Comparison of ENCODE assay signal across 10 cellular contexts in genomic region chr11:555500-556174, GRCh38. TPM values are rescaled to one million over a fixed set of nuclear protein-coding genes. Genes with fewer than 3 reads are reported as not detected.
DNase-seq lines count a peak whose midpoint lies in the region; ATAC-seq and TF ChIP-seq lines count a peak whose summit lies in the region.
"Had no signal": no experiment of that assay in that cellular context is flagged by ENCODE, and none has a peak within 500 bp of the region (broad histone marks: within the 10 kb centered on the region; RNA-seq: fewer than 3 reads in every experiment).

No MANE protein-coding gene starts in this region.

- H4K5ac ChIP-seq in IMR-90 (ENCODE audit: low read depth, low read length): no peak overlapping the region

- 1% methylated on average over 18 of the region's 88 CpGs; no CpG with 5 or more reads in 1 of the 2 experiments for WGBS in IMR-90 (ENCODE audit: extremely low coverage in 2 of 2, insufficient read length in 1 of 2), 2 experiments
- WGBS in mammary epithelial cell (ENCODE audit: low coverage, missing lambda C conversion rate): no CpG with 5 or more reads among the region's 88 CpGs
- 1 to 3% methylated on average over 44 to 68 of the region's 88 CpGs for WGBS in mesodermal cell (ENCODE audit: insufficient coverage in 2 of 2), 2 experiments

- no peak for DNase-seq in CD4-positive, alpha-beta T cell
- DNase-seq in IMR-90 (no peak), mammary epithelial cell (no peak), type B pancreatic cell (ENCODE audit: extremely low spot score, unreplicated experiment) (no peak)
- DNase-seq in activated CD4-positive, alpha-beta T cell treated with anti-CD3 and anti-CD28 coated beads for 48 hours: no peak

- H3K9ac ChIP-seq in IMR-90 (ENCODE audit: low read depth, low read length): no peak overlapping the region
- no peak overlapping the region for H3K9ac ChIP-seq in mammary epithelial cell (ENCODE audit: insufficient read depth, low read length)

- H3K36me3 ChIP-seq in IMR-90 (ENCODE audit: control insufficient read depth, insufficient read depth, low read length) (no peaks in the 10 kb centered on the region), mammary epithelial cell (ENCODE audit: insufficient read depth, low read length) (no peaks in the 10 kb centered on the region), mesodermal cell (ENCODE audit: control insufficient read depth, insufficient read depth, low read length) (no peaks in the 10 kb centered on the region)

- no peak overlapping the region for H3K4me3 ChIP-seq in IMR-90 (ENCODE audit: insufficient read depth, low read depth, low read length)
- H3K4me3 ChIP-seq in mammary epithelial cell (replicated peaks in 1 of 3; ENCODE audit: insufficient read depth in 1 of 3, low read depth in 2 of 3, low read length in 3 of 3): peak overlapping the region in 1 of 3 experiments; percentile 41
- peak overlapping the region; percentile 30 for H3K4me3 ChIP-seq in mesodermal cell (ENCODE audit: extremely low read depth, insufficient read depth, low read length, poor library complexity, severe bottlenecking)

- H2AK5ac ChIP-seq in IMR-90 (ENCODE audit: low read depth, low read length): no peak overlapping the region

- H3K27ac Mint-ChIP-seq in CD4-positive, alpha-beta T cell: no peak overlapping the region
- no peak overlapping the region for H3K27ac Mint-ChIP-seq in type B pancreatic cell

- no peaks in the 10 kb centered on the region for H3K9me3 ChIP-seq in CD4-positive, alpha-beta T cell (ENCODE audit: control insufficient read depth, low read length)
- H3K9me3 ChIP-seq in IMR-90 (ENCODE audit: control insufficient read depth, insufficient read depth, low read length) (no peaks in the 10 kb centered on the region), mammary epithelial cell (replicated peaks; ENCODE audit: insufficient read depth, low read length) (no peaks in the 10 kb centered on the region), mesodermal cell (ENCODE audit: control insufficient read depth, low read length) (no peaks in the 10 kb centered on the region)

- H2AFZ ChIP-seq in IMR-90 (replicated peaks; ENCODE audit: low read length, poor library complexity) (peak overlapping the region; percentile 68), mammary epithelial cell (ENCODE audit: low read depth, low read length) (peak overlapping the region; percentile 35)

- H3K79me1 ChIP-seq in IMR-90 (ENCODE audit: low read depth in 1 of 2, low read length in 2 of 2): no peaks in the 10 kb centered on the region; a peak in 1 of 4 replicates

- no peak overlapping the region for H4K8ac ChIP-seq in IMR-90 (ENCODE audit: low read depth in 2 of 2, low read length in 2 of 2)

- no peaks in the 10 kb centered on the region for H3K79me2 ChIP-seq in mammary epithelial cell (ENCODE audit: insufficient read depth, low read length)

- H3K9me3 Mint-ChIP-seq in CD4-positive, alpha-beta T cell: no peaks in the 10 kb centered on the region
- no peaks in the 10 kb centered on the region for H3K9me3 Mint-ChIP-seq in type B pancreatic cell
- H3K9me3 Mint-ChIP-seq: naive thymus-derived CD8-positive, alpha-beta T cell had no signal

- H3K18ac ChIP-seq in IMR-90 (ENCODE audit: low read depth, low read length): no peak overlapping the region

- peaks cover 7% of the 10 kb centered on the region for H3K4me1 ChIP-seq in IMR-90 (ENCODE audit: control insufficient read depth, insufficient read depth, low read length)
- peaks cover 15% of the 10 kb centered on the region for H3K4me1 ChIP-seq in mammary epithelial cell (ENCODE audit: insufficient read depth, low read length)
- H3K4me1 ChIP-seq in mesodermal cell (ENCODE audit: control insufficient read depth, insufficient read depth, low read length, poor library complexity, severe bottlenecking): no peaks in the 10 kb centered on the region

- H3K56ac ChIP-seq in IMR-90 (ENCODE audit: extremely low read depth, insufficient read depth, low read length): no peak overlapping the region

- peaks cover 7% of the 10 kb centered on the region for H3K4me1 Mint-ChIP-seq in CD4-positive, alpha-beta T cell (ENCODE audit: low read depth)
- peaks cover 5% of the 10 kb centered on the region for H3K4me1 Mint-ChIP-seq in type B pancreatic cell (ENCODE audit: unreplicated experiment)

- no peak overlapping the region for H2BK20ac ChIP-seq in IMR-90 (ENCODE audit: low read depth, low read length)

- H2AK9ac ChIP-seq in IMR-90 (replicated peaks; ENCODE audit: low read depth, low read length, poor library complexity): no peak overlapping the region

- no peak for TF ChIP-seq CTCF in CD4-positive, alpha-beta T cell (IDR thresholded peaks at IDR 0.05)
- TF ChIP-seq CTCF in IMR-90 (conservative IDR thresholded peaks at IDR 0.05; ENCODE audit: low read depth, low read length) (no peak), mammary epithelial cell (conservative IDR thresholded peaks at IDR 0.05 in 1 of 2, IDR thresholded peaks at IDR 0.05 in 1 of 2; ENCODE audit: extremely low read depth in 1 of 2, insufficient read depth in 1 of 2, low read depth in 1 of 2, low read length in 2 of 2) (no peak), type B pancreatic cell (conservative IDR thresholded peaks at IDR 0.05) (no peak)

- TF ChIP-seq RAD21 in IMR-90 (IDR thresholded peaks at IDR 0.05; ENCODE audit: low read length): no peak

- no peak overlapping the region; the same call in 1 of the 2 replicates for H3K4me2 ChIP-seq in IMR-90 (ENCODE audit: low read depth, low read length)
- H3K4me2 ChIP-seq in mammary epithelial cell (ENCODE audit: insufficient read depth, low read depth, low read length): peak overlapping the region; percentile 79

- CTCF ChIA-PET in CD4-positive, alpha-beta T cell (lab: Charles Lee): interaction anchor here (1.0 to 2.7 kb wide), 14 partner anchors 11 to 170 kb away, joined by 3 to 23 read pairs (median 6); partner anchors contain the start of genes HRAS, IRF7, PHRF1 and TMEM80
- CTCF ChIA-PET in IMR-90 (lab: Yijun Ruan, JAX) (interaction anchor here (0.5 to 1.3 kb wide), 2 partner anchors 8 to 253 kb away, joined by 3 read pairs; no protein-coding TSS in a partner anchor), mammary epithelial cell (lab: Charles Lee; ENCODE audit: low non-redundant PET) (no interaction called here)

- no peaks in the 10 kb centered on the region for H3K9me1 ChIP-seq in IMR-90 (ENCODE audit: insufficient read depth, low read length)

- H3K4ac ChIP-seq in IMR-90 (ENCODE audit: low read depth, low read length): no peak overlapping the region

- H3K36me3 Mint-ChIP-seq in CD4-positive, alpha-beta T cell (ENCODE audit: low read depth): no peaks in the 10 kb centered on the region
- no peaks in the 10 kb centered on the region for H3K36me3 Mint-ChIP-seq in type B pancreatic cell
- H3K36me3 Mint-ChIP-seq: naive thymus-derived CD8-positive, alpha-beta T cell had no signal

- H3K27ac ChIP-seq in CD4-positive, alpha-beta T cell (ENCODE audit: low read depth, low read length): no peak overlapping the region
- no peak overlapping the region for H3K27ac ChIP-seq in IMR-90 (ENCODE audit: insufficient read depth, low read length)
- H3K27ac ChIP-seq in mammary epithelial cell (ENCODE audit: insufficient read depth, low read depth, low read length): no peak overlapping the region
- no peak overlapping the region for H3K27ac ChIP-seq in mesodermal cell (ENCODE audit: low read depth, low read length, severe bottlenecking)

- H4K91ac ChIP-seq in IMR-90 (ENCODE audit: insufficient read depth, low read depth, low read length): no peak overlapping the region

- H3K4me3 Mint-ChIP-seq in CD4-positive, alpha-beta T cell: no peak overlapping the region
- H3K4me3 Mint-ChIP-seq in type B pancreatic cell: no peak overlapping the region

- H3K27me3 ChIP-seq in CD4-positive, alpha-beta T cell (ENCODE audit: control insufficient read depth, insufficient read depth, low read length): no peaks in the 10 kb centered on the region
- H3K27me3 ChIP-seq in IMR-90 (ENCODE audit: control insufficient read depth, insufficient read depth, low read length) (peaks cover 57% of the 10 kb centered on the region), mammary epithelial cell (ENCODE audit: insufficient read depth, low read length) (peaks cover 8% of the 10 kb centered on the region)

- H3K27me3 Mint-ChIP-seq in CD4-positive, alpha-beta T cell: no peaks in the 10 kb centered on the region
- H3K27me3 Mint-ChIP-seq in type B pancreatic cell: peaks cover 18% of the 10 kb centered on the region
- H3K27me3 Mint-ChIP-seq: naive thymus-derived CD8-positive, alpha-beta T cell had no signal

- H2BK120ac ChIP-seq in IMR-90 (ENCODE audit: low read depth, low read length): no peak overlapping the region

- no peak overlapping the region for H2BK5ac ChIP-seq in IMR-90 (ENCODE audit: low read depth, low read length, poor library complexity, severe bottlenecking)

- H3K23ac ChIP-seq in IMR-90 (ENCODE audit: low read depth, low read length): no peak overlapping the region

- intact Hi-C loops in CD4-positive, alpha-beta T cell (cut with DNase I, micrococcal nuclease): loop anchor here (1.0 to 2.0 kb wide), 7 partner anchors 17 to 210 kb away; no protein-coding TSS in a partner anchor
- intact Hi-C loops in IMR-90 (cut with micrococcal nuclease): loop anchor here (10.0 kb wide), 1 partner anchor 169 kb away; no protein-coding TSS in a partner anchor
- intact Hi-C loops in mammary epithelial cell (cut with micrococcal nuclease): loop anchor here (1.0 to 10.0 kb wide), 2 partner anchors 139 to 210 kb away; partner anchors contain the start of genes DEAF1 and TMEM80

- no peak for TF ChIP-seq POLR2A in IMR-90 (IDR thresholded peaks at IDR 0.05; ENCODE audit: low read depth, low read length)

- no peak overlapping the region for H2BK15ac ChIP-seq in IMR-90 (ENCODE audit: low read depth, low read length)

- peak; percentile 1 for ATAC-seq in CD4-positive, alpha-beta T cell (ENCODE audit: poor library complexity)
- ATAC-seq in IMR-90 (ENCODE audit: low read depth) (no peak), GM19035 (IDR thresholded peaks at IDR 0.05; ENCODE audit: unreplicated experiment) (no peak), GM19328 (IDR thresholded peaks at IDR 0.05; ENCODE audit: unreplicated experiment) (no peak)

- BruUV-seq in IMR-90 (replicated peaks; lab: Mats Ljungman, UMichigan): no TSS peak
- BruUV-seq in mammary epithelial cell (replicated peaks; lab: Mats Ljungman, UMichigan): no TSS peak

- in situ Hi-C loops in IMR-90 (cut with MboI; ENCODE audit: low sequenced_read_pairs) (no loop called here), mammary epithelial cell (cut with MboI; ENCODE audit: low sequenced_read_pairs in 2 of 2) (loop anchor here in 1 of 2 donors (25.0 kb wide), 1 partner anchor 207 kb away; no protein-coding TSS in a partner anchor)

- dilution Hi-C loops in IMR-90 (cut with HindIII; ENCODE audit: low sequenced_read_pairs, unreplicated experiment): no loop called here
- dilution Hi-C loops in mammary epithelial cell (cut with HindIII; ENCODE audit: low sequenced_read_pairs): no loop called here

- H3K14ac ChIP-seq in IMR-90 (replicated peaks; ENCODE audit: low read depth, low read length): no peak overlapping the region

- POLR2A ChIA-PET in CD4-positive, alpha-beta T cell (lab: Charles Lee): interaction anchor here (0.7 to 3.9 kb wide), 15 partner anchors 9 to 348 kb away, joined by 3 to 27 read pairs (median 6); partner anchors contain the start of genes BET1L, DEAF1, HRAS and IRF7
- POLR2A ChIA-PET in IMR-90 (lab: Charles Lee; ENCODE audit: unreplicated experiment): no interaction called here

- peaks cover 6% of the 10 kb centered on the region; the same call in 1 of the 2 replicates for H4K20me1 ChIP-seq in IMR-90 (ENCODE audit: insufficient read depth, low read length)
- H4K20me1 ChIP-seq in mammary epithelial cell (ENCODE audit: insufficient read depth, low read length): no peaks in the 10 kb centered on the region

RNA-seq across cellular contexts. Expression of gene LMNTD2, which starts 4.9 kb away (rescaled TPM):
- 10 to 100 TPM in 1 of 2 experiments, 1 to 10 TPM in 1; 8.2 to 10.3 TPM for total RNA-seq in CD4-positive, alpha-beta T cell
- total RNA-seq in IMR-90 (2012; rRNA removed) (0.18 and 0.28 TPM in 2 replicates), mammary epithelial cell (1 to 10 TPM; 2.3 to 7.6 TPM), type B pancreatic cell (ENCODE audit: low replicate concordance) (6.7 and 7.2 TPM in 2 replicates)
- polyA plus RNA-seq in IMR-90 (2012; rRNA removed) (1.3 and 2.5 TPM in 2 replicates), mammary epithelial cell (1.8 TPM)
- polyA plus RNA-seq in IMR-90 (2012; cell fraction: cytosol; rRNA removed): 1.1 and 1.7 TPM in 2 replicates
- 22.0 and 37.2 TPM in 2 replicates for polyA plus RNA-seq in IMR-90 (2012; cell fraction: nucleus; rRNA removed; ENCODE audit: low replicate concordance)
- polyA minus RNA-seq in mammary epithelial cell: not detected
- polyA plus RNA-seq in mesodermal cell (2013, experiment 1 of 2): 1.3 TPM
- polyA plus RNA-seq in mesodermal cell (2013, experiment 2 of 2): 1.3 TPM
- total RNA-seq: cerebellum had no signal

RNA-seq across cellular contexts. Expression of gene RASSF7, which starts 5.1 kb away (rescaled TPM):
- 10 to 100 TPM; 14.1 to 15.7 TPM for total RNA-seq in CD4-positive, alpha-beta T cell
- total RNA-seq in IMR-90 (2012; rRNA removed) (6.8 and 6.9 TPM in 2 replicates), mammary epithelial cell (10 to 100 TPM; 33.3 to 36.1 TPM), type B pancreatic cell (ENCODE audit: low replicate concordance) (35.7 and 75.8 TPM in 2 replicates)
- polyA plus RNA-seq in IMR-90 (2012; rRNA removed) (18.5 and 24.2 TPM in 2 replicates), mammary epithelial cell (35.2 TPM)
- polyA plus RNA-seq in IMR-90 (2012; cell fraction: cytosol; rRNA removed): 22.9 and 28.1 TPM in 2 replicates
- 66.1 and 134 TPM in 2 replicates for polyA plus RNA-seq in IMR-90 (2012; cell fraction: nucleus; rRNA removed; ENCODE audit: low replicate concordance)
- polyA minus RNA-seq in mammary epithelial cell: 4.6 TPM
- 5.1 TPM for polyA plus RNA-seq in mesodermal cell (2013, experiment 1 of 2)
- 3.9 TPM for polyA plus RNA-seq in mesodermal cell (2013, experiment 2 of 2)

RNA-seq across cellular contexts. Expression of gene LRRC56, which starts 18.3 kb away (rescaled TPM):
- total RNA-seq in CD4-positive, alpha-beta T cell: 1 to 10 TPM; 2.4 TPM
- 0.28 and 0.36 TPM in 2 replicates for total RNA-seq in IMR-90 (2012; rRNA removed)
- 1.3 and 1.7 TPM in 2 replicates for polyA plus RNA-seq in IMR-90 (2012; rRNA removed)
- 0.73 and 1.4 TPM in 2 replicates for polyA plus RNA-seq in IMR-90 (2012; cell fraction: cytosol; rRNA removed)
- 5.4 and 11.7 TPM in 2 replicates for polyA plus RNA-seq in IMR-90 (2012; cell fraction: nucleus; rRNA removed; ENCODE audit: low replicate concordance)
- total RNA-seq in mammary epithelial cell: 1 to 10 TPM in 1 of 2 donors, under 1 TPM in 1; 0.50 to 1.2 TPM
- 0.35 TPM for polyA plus RNA-seq in mammary epithelial cell
- not detected for polyA minus RNA-seq in mammary epithelial cell
- 0.77 TPM for polyA plus RNA-seq in mesodermal cell (2013, experiment 1 of 2)
- 0.66 TPM for polyA plus RNA-seq in mesodermal cell (2013, experiment 2 of 2)
- total RNA-seq in type B pancreatic cell (ENCODE audit: low replicate concordance): 1.7 and 1.8 TPM in 2 replicates

RNA-seq across cellular contexts. Expression of gene HRAS, which starts 20.3 kb away (rescaled TPM):
- 10 to 100 TPM; 23.7 to 23.9 TPM for total RNA-seq in CD4-positive, alpha-beta T cell
- total RNA-seq in IMR-90 (2012; rRNA removed): 99.4 and 108 TPM in 2 replicates
- 123 and 154 TPM in 2 replicates for polyA plus RNA-seq in IMR-90 (2012; rRNA removed)
- polyA plus RNA-seq in IMR-90 (2012; cell fraction: cytosol; rRNA removed): 122 and 126 TPM in 2 replicates
- 101 and 217 TPM in 2 replicates for polyA plus RNA-seq in IMR-90 (2012; cell fraction: nucleus; rRNA removed; ENCODE audit: low replicate concordance)
- total RNA-seq in mammary epithelial cell: 100 to 1,000 TPM in 1 of 2 donors, 10 to 100 TPM in 1; 36.5 to 194 TPM
- polyA plus RNA-seq in mammary epithelial cell: 230 TPM
- 165 TPM for polyA minus RNA-seq in mammary epithelial cell
- 44.8 TPM for polyA plus RNA-seq in mesodermal cell (2013, experiment 1 of 2)
- 42.3 TPM for polyA plus RNA-seq in mesodermal cell (2013, experiment 2 of 2)
- total RNA-seq in type B pancreatic cell (ENCODE audit: low replicate concordance): 54.6 and 63.1 TPM in 2 replicates

RNA-seq across cellular contexts. Expression of gene PHRF1, which starts 20.6 kb away (rescaled TPM):
- 10 to 100 TPM; 37.1 to 37.6 TPM for total RNA-seq in CD4-positive, alpha-beta T cell
- total RNA-seq in IMR-90 (2012; rRNA removed) (10.9 and 12.2 TPM in 2 replicates), mammary epithelial cell (10 to 100 TPM; 20.8 to 41.4 TPM), type B pancreatic cell (ENCODE audit: low replicate concordance) (38.7 and 40.8 TPM in 2 replicates)
- polyA plus RNA-seq in IMR-90 (2012; rRNA removed) (17.5 and 23.0 TPM in 2 replicates), mammary epithelial cell (15.6 TPM)
- polyA plus RNA-seq in IMR-90 (2012; cell fraction: cytosol; rRNA removed): 16.8 and 17.0 TPM in 2 replicates
- 34.6 and 53.2 TPM in 2 replicates for polyA plus RNA-seq in IMR-90 (2012; cell fraction: nucleus; rRNA removed; ENCODE audit: low replicate concordance)
- polyA minus RNA-seq in mammary epithelial cell: 18.6 TPM
- 22.1 TPM for polyA plus RNA-seq in mesodermal cell (2013, experiment 1 of 2)
- polyA plus RNA-seq in mesodermal cell (2013, experiment 2 of 2): 18.6 TPM
